ENCODE assay signal across 3 cellular contexts in the genomic region with DNA sequence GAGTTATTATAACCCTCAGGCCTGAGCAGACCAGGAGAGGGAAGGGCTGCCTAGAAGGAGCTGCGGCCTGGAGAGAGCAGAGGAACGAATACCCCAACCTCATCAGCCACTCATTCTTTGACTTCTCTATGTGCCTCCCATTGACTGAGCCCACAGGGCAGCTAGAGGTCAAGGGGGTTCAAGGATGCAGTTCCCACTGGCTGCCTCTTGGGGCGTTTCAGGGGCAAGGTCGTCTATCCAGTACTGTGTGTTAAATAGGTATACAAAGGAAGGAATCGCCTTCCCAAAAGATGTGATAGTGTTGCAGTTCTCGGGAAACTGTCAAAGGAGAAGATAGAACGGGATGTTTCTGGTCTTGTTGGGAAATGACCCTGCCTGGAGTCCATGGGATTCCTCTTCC.
TF ChIP-seq lines count a peak whose summit lies in the region.

No MANE protein-coding gene starts in this region.

TF ChIP-seq in SK-N-SH, 30 proteins besides CTCF, POLR2A, EP300 and RAD21 (continued from another document):
- TF ChIP-seq, protein P1, sequence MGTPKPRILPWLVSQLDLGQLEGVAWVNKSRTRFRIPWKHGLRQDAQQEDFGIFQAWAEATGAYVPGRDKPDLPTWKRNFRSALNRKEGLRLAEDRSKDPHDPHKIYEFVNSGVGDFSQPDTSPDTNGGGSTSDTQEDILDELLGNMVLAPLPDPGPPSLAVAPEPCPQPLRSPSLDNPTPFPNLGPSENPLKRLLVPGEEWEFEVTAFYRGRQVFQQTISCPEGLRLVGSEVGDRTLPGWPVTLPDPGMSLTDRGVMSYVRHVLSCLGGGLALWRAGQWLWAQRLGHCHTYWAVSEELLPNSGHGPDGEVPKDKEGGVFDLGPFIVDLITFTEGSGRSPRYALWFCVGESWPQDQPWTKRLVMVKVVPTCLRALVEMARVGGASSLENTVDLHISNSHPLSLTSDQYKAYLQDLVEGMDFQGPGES (IDR thresholded peaks at IDR 0.05; ENCODE audit: low read depth, low read length): no peak
- TF ChIP-seq TEAD4 (IDR thresholded peaks at IDR 0.05; ENCODE audit: borderline replicate concordance, insufficient read depth) (no peak), RCOR1 (IDR thresholded peaks at IDR 0.05; ENCODE audit: low read length) (no peak), FOSL2 (IDR thresholded peaks at IDR 0.05; ENCODE audit: borderline replicate concordance, low read depth) (no peak), SMC3 (IDR thresholded peaks at IDR 0.05; ENCODE audit: low read depth, low read length) (no peak), ELF1 (IDR thresholded peaks at IDR 0.05) (no peak)
- TF ChIP-seq, protein P2, sequence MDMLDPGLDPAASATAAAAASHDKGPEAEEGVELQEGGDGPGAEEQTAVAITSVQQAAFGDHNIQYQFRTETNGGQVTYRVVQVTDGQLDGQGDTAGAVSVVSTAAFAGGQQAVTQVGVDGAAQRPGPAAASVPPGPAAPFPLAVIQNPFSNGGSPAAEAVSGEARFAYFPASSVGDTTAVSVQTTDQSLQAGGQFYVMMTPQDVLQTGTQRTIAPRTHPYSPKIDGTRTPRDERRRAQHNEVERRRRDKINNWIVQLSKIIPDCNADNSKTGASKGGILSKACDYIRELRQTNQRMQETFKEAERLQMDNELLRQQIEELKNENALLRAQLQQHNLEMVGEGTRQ (IDR thresholded peaks at IDR 0.05; ENCODE audit: borderline replicate concordance, low read depth, low read length): no peak
- TF ChIP-seq, protein P3, sequence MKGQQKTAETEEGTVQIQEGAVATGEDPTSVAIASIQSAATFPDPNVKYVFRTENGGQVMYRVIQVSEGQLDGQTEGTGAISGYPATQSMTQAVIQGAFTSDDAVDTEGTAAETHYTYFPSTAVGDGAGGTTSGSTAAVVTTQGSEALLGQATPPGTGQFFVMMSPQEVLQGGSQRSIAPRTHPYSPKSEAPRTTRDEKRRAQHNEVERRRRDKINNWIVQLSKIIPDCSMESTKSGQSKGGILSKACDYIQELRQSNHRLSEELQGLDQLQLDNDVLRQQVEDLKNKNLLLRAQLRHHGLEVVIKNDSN (IDR thresholded peaks at IDR 0.05; ENCODE audit: borderline replicate concordance, low read depth): no peak

TF ChIP-seq in SK-N-SH treated with all-trans-retinoic acid at 6 μM for 48 hours, 23 proteins besides CTCF, POLR2A, EP300 and RAD21 (continued from another document):
- TF ChIP-seq, protein P4, sequence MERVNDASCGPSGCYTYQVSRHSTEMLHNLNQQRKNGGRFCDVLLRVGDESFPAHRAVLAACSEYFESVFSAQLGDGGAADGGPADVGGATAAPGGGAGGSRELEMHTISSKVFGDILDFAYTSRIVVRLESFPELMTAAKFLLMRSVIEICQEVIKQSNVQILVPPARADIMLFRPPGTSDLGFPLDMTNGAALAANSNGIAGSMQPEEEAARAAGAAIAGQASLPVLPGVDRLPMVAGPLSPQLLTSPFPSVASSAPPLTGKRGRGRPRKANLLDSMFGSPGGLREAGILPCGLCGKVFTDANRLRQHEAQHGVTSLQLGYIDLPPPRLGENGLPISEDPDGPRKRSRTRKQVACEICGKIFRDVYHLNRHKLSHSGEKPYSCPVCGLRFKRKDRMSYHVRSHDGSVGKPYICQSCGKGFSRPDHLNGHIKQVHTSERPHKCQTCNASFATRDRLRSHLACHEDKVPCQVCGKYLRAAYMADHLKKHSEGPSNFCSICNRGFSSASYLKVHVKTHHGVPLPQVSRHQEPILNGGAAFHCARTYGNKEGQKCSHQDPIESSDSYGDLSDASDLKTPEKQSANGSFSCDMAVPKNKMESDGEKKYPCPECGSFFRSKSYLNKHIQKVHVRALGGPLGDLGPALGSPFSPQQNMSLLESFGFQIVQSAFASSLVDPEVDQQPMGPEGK (CRISPR knock-in tag; IDR thresholded peaks at IDR 0.05; ENCODE audit: borderline replicate concordance): no peak
- TF ChIP-seq ZNF565 (CRISPR knock-in tag; conservative IDR thresholded peaks at IDR 0.05; ENCODE audit: low read depth) (no peak), ISL1 (CRISPR knock-in tag; IDR thresholded peaks at IDR 0.05) (no peak), ZC3H10 (CRISPR knock-in tag; IDR thresholded peaks at IDR 0.05) (no peak), ZNF70 (CRISPR knock-in tag; IDR thresholded peaks at IDR 0.05) (no peak), CSDC2 (CRISPR knock-in tag; IDR thresholded peaks at IDR 0.05) (no peak), GLIS3 (CRISPR knock-in tag; IDR thresholded peaks at IDR 0.05) (no peak), PPARA (CRISPR knock-in tag; IDR thresholded peaks at IDR 0.05; ENCODE audit: borderline replicate concordance) (no peak)
- TF ChIP-seq, protein P5, sequence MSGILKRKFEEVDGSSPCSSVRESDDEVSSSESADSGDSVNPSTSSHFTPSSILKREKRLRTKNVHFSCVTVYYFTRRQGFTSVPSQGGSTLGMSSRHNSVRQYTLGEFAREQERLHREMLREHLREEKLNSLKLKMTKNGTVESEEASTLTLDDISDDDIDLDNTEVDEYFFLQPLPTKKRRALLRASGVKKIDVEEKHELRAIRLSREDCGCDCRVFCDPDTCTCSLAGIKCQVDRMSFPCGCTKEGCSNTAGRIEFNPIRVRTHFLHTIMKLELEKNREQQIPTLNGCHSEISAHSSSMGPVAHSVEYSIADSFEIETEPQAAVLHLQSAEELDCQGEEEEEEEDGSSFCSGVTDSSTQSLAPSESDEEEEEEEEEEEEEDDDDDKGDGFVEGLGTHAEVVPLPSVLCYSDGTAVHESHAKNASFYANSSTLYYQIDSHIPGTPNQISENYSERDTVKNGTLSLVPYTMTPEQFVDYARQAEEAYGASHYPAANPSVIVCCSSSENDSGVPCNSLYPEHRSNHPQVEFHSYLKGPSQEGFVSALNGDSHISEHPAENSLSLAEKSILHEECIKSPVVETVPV (CRISPR knock-in tag; IDR thresholded peaks at IDR 0.05): no peak

TF ChIP-seq in K562, 482 proteins besides CTCF, POLR2A, EP300 and RAD21 (continued from another document):
- TF ChIP-seq, protein P6, sequence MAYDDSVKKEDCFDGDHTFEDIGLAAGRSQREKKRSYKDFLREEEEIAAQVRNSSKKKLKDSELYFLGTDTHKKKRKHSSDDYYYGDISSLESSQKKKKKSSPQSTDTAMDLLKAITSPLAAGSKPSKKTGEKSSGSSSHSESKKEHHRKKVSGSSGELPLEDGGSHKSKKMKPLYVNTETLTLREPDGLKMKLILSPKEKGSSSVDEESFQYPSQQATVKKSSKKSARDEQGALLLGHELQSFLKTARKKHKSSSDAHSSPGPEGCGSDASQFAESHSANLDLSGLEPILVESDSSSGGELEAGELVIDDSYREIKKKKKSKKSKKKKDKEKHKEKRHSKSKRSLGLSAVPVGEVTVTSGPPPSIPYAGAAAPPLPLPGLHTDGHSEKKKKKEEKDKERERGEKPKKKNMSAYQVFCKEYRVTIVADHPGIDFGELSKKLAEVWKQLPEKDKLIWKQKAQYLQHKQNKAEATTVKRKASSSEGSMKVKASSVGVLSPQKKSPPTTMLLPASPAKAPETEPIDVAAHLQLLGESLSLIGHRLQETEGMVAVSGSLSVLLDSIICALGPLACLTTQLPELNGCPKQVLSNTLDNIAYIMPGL (CRISPR knock-in tag; IDR thresholded peaks at IDR 0.05): no peak
- TF ChIP-seq KHSRP (IDR thresholded peaks at IDR 0.05) (no peak), MTF1 (CRISPR knock-in tag; IDR thresholded peaks at IDR 0.05; ENCODE audit: borderline replicate concordance) (no peak)
- TF ChIP-seq, protein P7, sequence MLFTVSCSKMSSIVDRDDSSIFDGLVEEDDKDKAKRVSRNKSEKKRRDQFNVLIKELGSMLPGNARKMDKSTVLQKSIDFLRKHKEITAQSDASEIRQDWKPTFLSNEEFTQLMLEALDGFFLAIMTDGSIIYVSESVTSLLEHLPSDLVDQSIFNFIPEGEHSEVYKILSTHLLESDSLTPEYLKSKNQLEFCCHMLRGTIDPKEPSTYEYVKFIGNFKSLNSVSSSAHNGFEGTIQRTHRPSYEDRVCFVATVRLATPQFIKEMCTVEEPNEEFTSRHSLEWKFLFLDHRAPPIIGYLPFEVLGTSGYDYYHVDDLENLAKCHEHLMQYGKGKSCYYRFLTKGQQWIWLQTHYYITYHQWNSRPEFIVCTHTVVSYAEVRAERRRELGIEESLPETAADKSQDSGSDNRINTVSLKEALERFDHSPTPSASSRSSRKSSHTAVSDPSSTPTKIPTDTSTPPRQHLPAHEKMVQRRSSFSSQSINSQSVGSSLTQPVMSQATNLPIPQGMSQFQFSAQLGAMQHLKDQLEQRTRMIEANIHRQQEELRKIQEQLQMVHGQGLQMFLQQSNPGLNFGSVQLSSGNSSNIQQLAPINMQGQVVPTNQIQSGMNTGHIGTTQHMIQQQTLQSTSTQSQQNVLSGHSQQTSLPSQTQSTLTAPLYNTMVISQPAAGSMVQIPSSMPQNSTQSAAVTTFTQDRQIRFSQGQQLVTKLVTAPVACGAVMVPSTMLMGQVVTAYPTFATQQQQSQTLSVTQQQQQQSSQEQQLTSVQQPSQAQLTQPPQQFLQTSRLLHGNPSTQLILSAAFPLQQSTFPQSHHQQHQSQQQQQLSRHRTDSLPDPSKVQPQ (CRISPR knock-in tag; IDR thresholded peaks at IDR 0.05; ENCODE audit: borderline replicate concordance): no peak
- TF ChIP-seq, protein P8, sequence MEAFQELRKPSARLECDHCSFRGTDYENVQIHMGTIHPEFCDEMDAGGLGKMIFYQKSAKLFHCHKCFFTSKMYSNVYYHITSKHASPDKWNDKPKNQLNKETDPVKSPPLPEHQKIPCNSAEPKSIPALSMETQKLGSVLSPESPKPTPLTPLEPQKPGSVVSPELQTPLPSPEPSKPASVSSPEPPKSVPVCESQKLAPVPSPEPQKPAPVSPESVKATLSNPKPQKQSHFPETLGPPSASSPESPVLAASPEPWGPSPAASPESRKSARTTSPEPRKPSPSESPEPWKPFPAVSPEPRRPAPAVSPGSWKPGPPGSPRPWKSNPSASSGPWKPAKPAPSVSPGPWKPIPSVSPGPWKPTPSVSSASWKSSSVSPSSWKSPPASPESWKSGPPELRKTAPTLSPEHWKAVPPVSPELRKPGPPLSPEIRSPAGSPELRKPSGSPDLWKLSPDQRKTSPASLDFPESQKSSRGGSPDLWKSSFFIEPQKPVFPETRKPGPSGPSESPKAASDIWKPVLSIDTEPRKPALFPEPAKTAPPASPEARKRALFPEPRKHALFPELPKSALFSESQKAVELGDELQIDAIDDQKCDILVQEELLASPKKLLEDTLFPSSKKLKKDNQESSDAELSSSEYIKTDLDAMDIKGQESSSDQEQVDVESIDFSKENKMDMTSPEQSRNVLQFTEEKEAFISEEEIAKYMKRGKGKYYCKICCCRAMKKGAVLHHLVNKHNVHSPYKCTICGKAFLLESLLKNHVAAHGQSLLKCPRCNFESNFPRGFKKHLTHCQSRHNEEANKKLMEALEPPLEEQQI (IDR thresholded peaks at IDR 0.05): no peak
- TF ChIP-seq, protein P9, sequence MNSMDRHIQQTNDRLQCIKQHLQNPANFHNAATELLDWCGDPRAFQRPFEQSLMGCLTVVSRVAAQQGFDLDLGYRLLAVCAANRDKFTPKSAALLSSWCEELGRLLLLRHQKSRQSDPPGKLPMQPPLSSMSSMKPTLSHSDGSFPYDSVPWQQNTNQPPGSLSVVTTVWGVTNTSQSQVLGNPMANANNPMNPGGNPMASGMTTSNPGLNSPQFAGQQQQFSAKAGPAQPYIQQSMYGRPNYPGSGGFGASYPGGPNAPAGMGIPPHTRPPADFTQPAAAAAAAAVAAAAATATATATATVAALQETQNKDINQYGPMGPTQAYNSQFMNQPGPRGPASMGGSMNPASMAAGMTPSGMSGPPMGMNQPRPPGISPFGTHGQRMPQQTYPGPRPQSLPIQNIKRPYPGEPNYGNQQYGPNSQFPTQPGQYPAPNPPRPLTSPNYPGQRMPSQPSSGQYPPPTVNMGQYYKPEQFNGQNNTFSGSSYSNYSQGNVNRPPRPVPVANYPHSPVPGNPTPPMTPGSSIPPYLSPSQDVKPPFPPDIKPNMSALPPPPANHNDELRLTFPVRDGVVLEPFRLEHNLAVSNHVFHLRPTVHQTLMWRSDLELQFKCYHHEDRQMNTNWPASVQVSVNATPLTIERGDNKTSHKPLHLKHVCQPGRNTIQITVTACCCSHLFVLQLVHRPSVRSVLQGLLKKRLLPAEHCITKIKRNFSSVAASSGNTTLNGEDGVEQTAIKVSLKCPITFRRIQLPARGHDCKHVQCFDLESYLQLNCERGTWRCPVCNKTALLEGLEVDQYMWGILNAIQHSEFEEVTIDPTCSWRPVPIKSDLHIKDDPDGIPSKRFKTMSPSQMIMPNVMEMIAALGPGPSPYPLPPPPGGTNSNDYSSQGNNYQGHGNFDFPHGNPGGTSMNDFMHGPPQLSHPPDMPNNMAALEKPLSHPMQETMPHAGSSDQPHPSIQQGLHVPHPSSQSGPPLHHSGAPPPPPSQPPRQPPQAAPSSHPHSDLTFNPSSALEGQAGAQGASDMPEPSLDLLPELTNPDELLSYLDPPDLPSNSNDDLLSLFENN (IDR thresholded peaks at IDR 0.05; ENCODE audit: low read depth in 2 of 2, low read length in 2 of 2): no peak
